In genomic region chr6:85986681-85987080, GRCh38 we compare ENCODE assay signal across 29 cellular contexts.
"Had no signal": no experiment of that assay in that cellular context is flagged by ENCODE, and none has a peak within 500 bp of the region (broad histone marks: within the 10 kb centered on the region; RNA-seq: fewer than 3 reads in every experiment).

No MANE protein-coding gene starts in this region.

- H3K36me3 Mint-ChIP-seq: stimulated activated effector memory CD8-positive, alpha-beta T cell treated with anti-CD3 and anti-CD28 coated beads, Interleukin-12 subunit alpha, Interleukin-12 subunit beta, amount 100 ng/mL, for 72 hours; stimulated activated memory B cell treated with anti-CD40 and anti-IgM and Interleukin-4, amounts not matched to agents 10 μg/mL and 1 μg/mL and 100 μg/mL, for 72 hours; type B pancreatic cell had no signal

- H3K27ac ChIP-seq: stomach, suprapubic skin, testis, thoracic aorta, thyroid gland, tibial artery, tibial nerve, transverse colon, upper lobe of left lung, upper lobe of right lung, uterus, vagina had no signal

- H3K4me3 Mint-ChIP-seq: stimulated activated effector memory CD8-positive, alpha-beta T cell treated with anti-CD3 and anti-CD28 coated beads, Interleukin-12 subunit alpha, Interleukin-12 subunit beta, amount 100 ng/mL, for 72 hours; stimulated activated memory B cell treated with anti-CD40 and anti-IgM and Interleukin-4, amounts not matched to agents 10 μg/mL and 1 μg/mL and 100 μg/mL, for 72 hours; stimulated activated naive B cell treated with anti-CD40 and anti-IgM and Interleukin-4, amounts not matched to agents 10 μg/mL and 1 μg/mL and 100 μg/mL, for 72 hours; stimulated activated naive CD8-positive, alpha-beta T cell treated with anti-CD3 and anti-CD28 coated beads, Interleukin-15, amount 100 ng/mL, for 72 hours; stimulated activated naive CD8-positive, alpha-beta T cell treated with anti-CD3 and anti-CD28 coated beads, Interleukin-15, Interleukin-2, amounts not matched to agents 100 ng/mL and 50 ng/mL, for 24 hours; type B pancreatic cell had no signal

- ATAC-seq: stimulated activated effector memory CD8-positive, alpha-beta T cell treated with anti-CD3 and anti-CD28 coated beads, Interleukin-12 subunit alpha, Interleukin-12 subunit beta, amount 100 ng/mL, for 72 hours; stimulated activated memory B cell treated with anti-CD40 and anti-IgM and Interleukin-4, amounts not matched to agents 10 μg/mL and 1 μg/mL and 100 μg/mL, for 72 hours; stimulated activated naive B cell treated with anti-CD40 and anti-IgM and Interleukin-4, amounts not matched to agents 10 μg/mL and 1 μg/mL and 100 μg/mL, for 72 hours; stimulated activated naive CD8-positive, alpha-beta T cell treated with anti-CD3 and anti-CD28 coated beads, Interleukin-15, amount 100 ng/mL, for 72 hours; stimulated activated naive CD8-positive, alpha-beta T cell treated with anti-CD3 and anti-CD28 coated beads, Interleukin-15, Interleukin-2, amounts not matched to agents 100 U/mL and 50 U/mL, for 24 hours; upper lobe of right lung had no signal

- DNase-seq: stimulated activated CD4-positive, alpha-beta T cell treated with anti-CD3 and anti-CD28 coated beads, Interleukin-2, amount 100 ng/mL, for 48 hours; stimulated activated CD4-positive, alpha-beta T cell treated with anti-CD3 and anti-CD28 coated beads, Interleukin-4, amount 100 ng/mL, for 1 hour; stimulated activated CD4-positive, alpha-beta T cell treated with anti-CD3 and anti-CD28 coated beads, Interleukin-4, amount 100 ng/mL, for 24 hours; stimulated activated CD4-positive, alpha-beta T cell treated with anti-CD3 and anti-CD28 coated beads, Interleukin-4, amount 100 ng/mL, for 4 hours; stimulated activated CD8-positive, alpha-beta memory T cell treated with anti-CD3 and anti-CD28 coated beads, Interleukin-4, amount 100 ng/mL, for 48 hours; stimulated activated naive B cell treated with anti-CD40 and anti-IgM and Interleukin-4, amounts not matched to agents 10 μg/mL and 1 μg/mL and 100 μg/mL, for 72 hours; stimulated activated naive CD4-positive, alpha-beta T cell; stimulated activated naive CD4-positive, alpha-beta T cell treated with Interleukin-2 at 50 U/mL for 16 hours; stimulated activated naive CD8-positive, alpha-beta T cell treated with anti-CD3 and anti-CD28 coated beads, Interleukin-15, amount 100 ng/mL, for 72 hours; stimulated activated naive CD8-positive, alpha-beta T cell treated with anti-CD3 and anti-CD28 coated beads, Interleukin-15, Interleukin-2, amounts not matched to agents 100 U/mL and 50 U/mL, for 24 hours; stomach; substantia nigra; testis; thyroid gland; tibial artery; transverse colon; trophoblast cell; upper lobe of left lung; upper lobe of right lung; uterus had no signal

- H3K9me3 ChIP-seq: thyroid gland, vagina had no signal

- FAIRE-seq: urothelium cell line had no signal

- H3K4me3 ChIP-seq: stomach, suprapubic skin, testis, thoracic aorta, thyroid gland, tibial artery, tibial nerve, transverse colon, upper lobe of left lung, upper lobe of right lung, uterus, vagina had no signal

- H3K36me3 ChIP-seq: stomach, suprapubic skin, thoracic aorta, thyroid gland, tibial artery, tibial nerve, transverse colon, upper lobe of left lung, upper lobe of right lung, uterus, vagina had no signal

- H3K27ac Mint-ChIP-seq: stimulated activated effector memory CD8-positive, alpha-beta T cell treated with anti-CD3 and anti-CD28 coated beads, Interleukin-12 subunit alpha, Interleukin-12 subunit beta, amount 100 ng/mL, for 72 hours; stimulated activated memory B cell treated with anti-CD40 and anti-IgM and Interleukin-4, amounts not matched to agents 10 μg/mL and 1 μg/mL and 100 μg/mL, for 72 hours; stimulated activated naive B cell treated with anti-CD40 and anti-IgM and Interleukin-4, amounts not matched to agents 10 μg/mL and 1 μg/mL and 100 μg/mL, for 72 hours; stimulated activated naive CD8-positive, alpha-beta T cell treated with anti-CD3 and anti-CD28 coated beads, Interleukin-15, amount 100 ng/mL, for 72 hours; stimulated activated naive CD8-positive, alpha-beta T cell treated with anti-CD3 and anti-CD28 coated beads, Interleukin-15, Interleukin-2, amounts not matched to agents 100 ng/mL and 50 ng/mL, for 24 hours; type B pancreatic cell had no signal

- H3K27me3 Mint-ChIP-seq: stimulated activated memory B cell treated with anti-CD40 and anti-IgM and Interleukin-4, amounts not matched to agents 10 μg/mL and 1 μg/mL and 100 μg/mL, for 72 hours; stimulated activated naive B cell treated with anti-CD40 and anti-IgM and Interleukin-4, amounts not matched to agents 10 μg/mL and 1 μg/mL and 100 μg/mL, for 72 hours; stimulated activated naive CD8-positive, alpha-beta T cell treated with anti-CD3 and anti-CD28 coated beads, Interleukin-15, amount 100 ng/mL, for 72 hours; stimulated activated naive CD8-positive, alpha-beta T cell treated with anti-CD3 and anti-CD28 coated beads, Interleukin-15, Interleukin-2, amounts not matched to agents 100 ng/mL and 50 ng/mL, for 24 hours; type B pancreatic cell had no signal

- H3K4me1 Mint-ChIP-seq: stimulated activated effector memory CD8-positive, alpha-beta T cell treated with anti-CD3 and anti-CD28 coated beads, Interleukin-12 subunit alpha, Interleukin-12 subunit beta, amount 100 ng/mL, for 72 hours; stimulated activated memory B cell treated with anti-CD40 and anti-IgM and Interleukin-4, amounts not matched to agents 10 μg/mL and 1 μg/mL and 100 μg/mL, for 72 hours; stimulated activated naive B cell treated with anti-CD40 and anti-IgM and Interleukin-4, amounts not matched to agents 10 μg/mL and 1 μg/mL and 100 μg/mL, for 72 hours; stimulated activated naive CD8-positive, alpha-beta T cell treated with anti-CD3 and anti-CD28 coated beads, Interleukin-15, amount 100 ng/mL, for 72 hours had no signal

- H3K4me1 ChIP-seq: stomach, suprapubic skin, testis, thyroid gland, tibial artery, tibial nerve, transverse colon, upper lobe of left lung, upper lobe of right lung, uterus, vagina had no signal

- H3K27me3 ChIP-seq: stomach, suprapubic skin, testis, thyroid gland, tibial artery, tibial nerve, transverse colon, upper lobe of left lung, upper lobe of right lung, uterus, vagina had no signal
